ENCODE assay signal across 21 cellular contexts in the genomic region with DNA sequence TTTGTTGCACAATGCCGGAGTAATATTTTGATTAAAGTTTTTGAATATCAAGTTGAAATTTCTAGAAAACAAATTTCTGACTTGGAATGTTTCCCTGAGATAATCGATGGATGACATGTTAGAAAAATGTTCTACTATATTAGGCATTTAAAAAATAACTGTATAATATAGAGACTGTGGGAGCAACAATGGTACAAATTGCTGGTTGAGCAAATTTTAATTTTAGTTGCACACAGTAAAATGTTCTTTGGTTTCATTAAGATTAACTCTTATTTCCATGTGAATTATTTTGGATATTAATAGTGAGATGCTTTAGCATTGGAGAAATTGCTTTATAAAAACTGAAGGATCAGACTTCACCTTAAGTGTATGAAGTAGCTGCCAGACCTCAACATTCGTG.
"Had no signal": no experiment of that assay in that cellular context is flagged by ENCODE, and none has a peak within 500 bp of the region (broad histone marks: within the 10 kb centered on the region; RNA-seq: fewer than 3 reads in every experiment).

No MANE protein-coding gene starts in this region.

- H3K9ac ChIP-seq: parathyroid adenoma had no signal

- H3K9me3 Mint-ChIP-seq: activated CD8-positive, alpha-beta T cell treated with anti-CD3 and anti-CD28 coated beads for 36 hours; activated naive CD4-positive, alpha-beta T cell treated with anti-CD3 and anti-CD28 coated beads, Interleukin-2, amount 50 U/mL, for 72 hours; activated T-helper 2 cell treated with anti-CD3 and anti-CD28 coated beads, Interferon-gamma antibody, Interleukin-2, Interleukin-4, amounts not matched to agents 10 μg/mL and 5 μg/mL and 100 μg/mL, durations not matched to agents 14 hours and 24 hours and 36 hours; dendritic cell treated with granulocyte-macrophage colony-stimulating factor and Interleukin-4, amounts not matched to agents 40 ng/mL and 50 ng/mL, for 4 days; immature natural killer cell; naive B cell; stimulated activated memory B cell treated with anti-CD40 and anti-IgM and Interleukin-4, amounts not matched to agents 10 μg/mL and 1 μg/mL and 100 μg/mL, for 72 hours had no signal

- H3K27ac Mint-ChIP-seq: activated T-helper 2 cell treated with anti-CD3 and anti-CD28 coated beads, Interferon-gamma antibody, Interleukin-2, Interleukin-4, amounts not matched to agents 10 μg/mL and 5 μg/mL and 100 μg/mL, durations not matched to agents 14 hours and 24 hours and 36 hours; dendritic cell treated with granulocyte-macrophage colony-stimulating factor and Interleukin-4, amounts not matched to agents 40 ng/mL and 50 ng/mL, for 4 days; stimulated activated memory B cell treated with anti-CD40 and anti-IgM and Interleukin-4, amounts not matched to agents 10 μg/mL and 1 μg/mL and 100 μg/mL, for 72 hours had no signal

- H3K36me3 Mint-ChIP-seq: activated naive CD4-positive, alpha-beta T cell treated with anti-CD3 and anti-CD28 coated beads, Interleukin-2, amount 50 U/mL, for 72 hours; immature natural killer cell; naive B cell had no signal

- H3K27me3 ChIP-seq: cardiac muscle cell, esophagus squamous epithelium, sigmoid colon had no signal

- H3K9me3 ChIP-seq: esophagus squamous epithelium, mucosa of descending colon, sigmoid colon had no signal

- H3K4me3 ChIP-seq: cardiac muscle cell, esophagus squamous epithelium, mucosa of descending colon, sigmoid colon had no signal

- ATAC-seq: activated CD8-positive, alpha-beta T cell treated with anti-CD3 and anti-CD28 coated beads for 36 hours; activated naive CD4-positive, alpha-beta T cell treated with anti-CD3 and anti-CD28 coated beads, Interleukin-2, amount 50 U/mL, for 72 hours; stimulated activated memory B cell treated with anti-CD40 and anti-IgM and Interleukin-4, amounts not matched to agents 10 μg/mL and 1 μg/mL and 100 μg/mL, for 72 hours had no signal

- H3K27ac ChIP-seq: cardiac muscle cell, parathyroid adenoma had no signal

- H3K4me3 Mint-ChIP-seq: dendritic cell treated with granulocyte-macrophage colony-stimulating factor and Interleukin-4, amounts not matched to agents 40 ng/mL and 50 ng/mL, for 4 days; stimulated activated memory B cell treated with anti-CD40 and anti-IgM and Interleukin-4, amounts not matched to agents 10 μg/mL and 1 μg/mL and 100 μg/mL, for 72 hours had no signal

- H3K36me3 ChIP-seq: cardiac muscle cell, esophagus squamous epithelium, sigmoid colon had no signal

- H3K27me3 Mint-ChIP-seq: activated CD8-positive, alpha-beta T cell treated with anti-CD3 and anti-CD28 coated beads for 36 hours; dendritic cell treated with granulocyte-macrophage colony-stimulating factor and Interleukin-4, amounts not matched to agents 40 ng/mL and 50 ng/mL, for 4 days; naive B cell; stimulated activated memory B cell treated with anti-CD40 and anti-IgM and Interleukin-4, amounts not matched to agents 10 μg/mL and 1 μg/mL and 100 μg/mL, for 72 hours had no signal

- DNase-seq: activated CD4-positive, alpha-beta T cell treated with anti-CD3 and anti-CD28 coated beads for 48 hours; activated CD4-positive, CD25-positive, alpha-beta regulatory T cell; activated CD8-positive, alpha-beta T cell treated with anti-CD3 and anti-CD28 coated beads for 36 hours; activated T-cell treated with anti-CD3 and anti-CD28 coated beads, Interleukin-2, amount 50 U/mL, for 1 hour; amniotic stem cell; effector CD8-positive, alpha-beta T cell; esophagus squamous epithelium; immature natural killer cell; mesenchymal stem cell; mucosa of descending colon; naive B cell; sigmoid colon; stimulated activated CD4-positive, alpha-beta T cell treated with anti-CD3 and anti-CD28 coated beads, Interleukin-4, amount 100 ng/mL, for 24 hours; T-helper 1 cell; T1000 had no signal
